8 cellular contexts compared by ENCODE assay signal in the genomic region with DNA sequence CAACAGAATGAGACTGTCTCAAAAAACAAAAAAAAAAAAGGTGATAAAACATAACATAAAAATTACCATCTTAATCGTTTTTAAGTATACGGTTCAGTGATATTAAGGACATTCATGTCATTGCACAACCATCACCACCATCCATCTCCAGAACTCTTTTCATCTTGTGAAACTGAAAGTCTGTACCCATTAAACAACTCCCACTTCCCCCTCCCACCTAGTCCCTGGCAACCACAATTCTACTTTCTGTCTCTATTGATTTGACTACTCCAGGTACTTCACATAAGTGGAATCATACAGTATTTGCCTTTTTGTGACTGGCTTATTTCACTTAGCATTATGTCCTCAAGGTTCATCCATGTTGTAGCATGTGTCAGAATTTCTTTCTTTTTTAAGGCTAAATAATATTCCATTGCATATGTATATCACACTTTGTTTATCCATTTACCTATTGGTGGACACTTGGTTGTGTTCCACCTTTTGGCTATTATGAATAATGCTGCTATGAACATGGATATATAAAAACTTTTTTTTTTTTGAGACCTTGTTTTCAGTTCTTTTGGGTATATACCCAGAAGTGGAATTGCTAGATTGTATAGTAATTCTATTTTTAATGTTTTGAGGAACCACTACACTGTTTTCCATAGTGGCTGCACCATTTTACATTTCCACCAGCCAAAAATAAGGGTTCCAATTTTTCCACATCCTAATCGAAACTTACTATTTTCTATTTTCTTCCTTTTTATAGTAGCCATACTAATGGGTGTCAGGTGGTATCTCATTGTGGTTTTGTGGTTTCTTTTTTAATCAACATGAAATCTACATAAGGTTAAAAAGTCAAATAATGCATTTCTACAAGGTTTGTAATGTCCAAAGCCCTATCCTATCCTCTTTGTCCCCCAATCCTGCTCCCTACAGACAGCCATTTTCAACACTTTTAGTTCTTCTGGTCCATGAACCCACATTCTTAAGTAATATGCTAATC. TPM values are rescaled to one million over a fixed set of nuclear protein-coding genes. Genes with fewer than 3 reads are reported as not detected.
A peak's percentile ranks its signal among the peaks of the same experiment; 100 is the strongest.
DNase-seq lines count a peak whose midpoint lies in the region; ATAC-seq and TF ChIP-seq lines count a peak whose summit lies in the region.

No MANE protein-coding gene starts in this region.

- CTCF ChIA-PET in activated CD4-positive, alpha-beta memory T cell treated with anti-CD3 and anti-CD28 coated beads for 36 hours (lab: Charles Lee) = interaction anchor here (0.7 to 2.4 kb wide), 25 partner anchors 12 to 297 kb away, joined by 3 to 36 read pairs (median 5); a partner anchor contains a TSS
- CTCF ChIA-PET in HEK293T (lab: Yijun Ruan, JAX) = interaction anchor here (0.7 to 1.3 kb wide), 4 partner anchors 10 to 138 kb away, joined by 3 to 5 read pairs (median 4); no protein-coding TSS in a partner anchor

- intact Hi-C loops in activated CD4-positive, alpha-beta memory T cell treated with anti-CD3 and anti-CD28 coated beads for 36 hours (cut with micrococcal nuclease) = loop anchor here (1.0 kb wide), 8 partner anchors 13 to 273 kb away; a partner anchor contains a TSS

- no peaks in the 10 kb centered on the region for H3K9me3 Mint-ChIP-seq in activated CD4-positive, alpha-beta memory T cell treated with anti-CD3 and anti-CD28 coated beads for 36 hours
- H3K9me3 Mint-ChIP-seq in progenitor cell of endocrine pancreas (ENCODE audit: low read depth) = no peaks in the 10 kb centered on the region

- no peak overlapping the region for H3K27ac Mint-ChIP-seq in activated CD4-positive, alpha-beta memory T cell treated with anti-CD3 and anti-CD28 coated beads for 36 hours
- H3K27ac Mint-ChIP-seq in progenitor cell of endocrine pancreas = no peak overlapping the region

- DNase-seq in activated effector memory CD4-positive, alpha-beta T cell treated with anti-CD3 and anti-CD28 coated beads, Interleukin-2, amount 50 U/mL, for 16 hours = peak; percentile 64
- DNase-seq in activated effector memory CD4-positive, alpha-beta T cell treated with Interleukin-2 at 50 U/mL for 16 hours = no peak
- DNase-seq in activated CD4-positive, alpha-beta memory T cell treated with anti-CD3 and anti-CD28 coated beads for 36 hours = peak; percentile 63
- DNase-seq in stimulated activated naive CD8-positive, alpha-beta T cell treated with anti-CD3 and anti-CD28 coated beads, Interleukin-15, Interleukin-2, amounts not matched to agents 100 U/mL and 50 U/mL, for 24 hours = peak; percentile 47
- DNase-seq in HEK293T (ENCODE audit: extremely low spot score) (no peak), progenitor cell of endocrine pancreas (ENCODE audit: low spot score, unreplicated experiment) (no peak), middle frontal gyrus (ENCODE audit: extremely low spot score, low spot score) (no peak)

- no peak overlapping the region for H3K4me3 Mint-ChIP-seq in activated CD4-positive, alpha-beta memory T cell treated with anti-CD3 and anti-CD28 coated beads for 36 hours
- no peak overlapping the region for H3K4me3 Mint-ChIP-seq in progenitor cell of endocrine pancreas (ENCODE audit: low read depth)

- no peaks in the 10 kb centered on the region for H3K36me3 Mint-ChIP-seq in activated CD4-positive, alpha-beta memory T cell treated with anti-CD3 and anti-CD28 coated beads for 36 hours
- peaks cover 4% of the 10 kb centered on the region for H3K36me3 Mint-ChIP-seq in progenitor cell of endocrine pancreas (ENCODE audit: insufficient read depth)

- H3K4me1 Mint-ChIP-seq in activated CD4-positive, alpha-beta memory T cell treated with anti-CD3 and anti-CD28 coated beads for 36 hours (ENCODE audit: low read depth) = peaks cover 13% of the 10 kb centered on the region
- H3K4me1 Mint-ChIP-seq in progenitor cell of endocrine pancreas (ENCODE audit: low read depth) = no peaks in the 10 kb centered on the region

- TF ChIP-seq CTCF in progenitor cell of endocrine pancreas (IDR thresholded peaks at IDR 0.05; ENCODE audit: unreplicated experiment) = no peak

- peak; percentile 94 for ATAC-seq in HG03139 (IDR thresholded peaks at IDR 0.05; ENCODE audit: unreplicated experiment)
- ATAC-seq in stimulated activated naive CD8-positive, alpha-beta T cell treated with anti-CD3 and anti-CD28 coated beads, Interleukin-15, Interleukin-2, amounts not matched to agents 100 U/mL and 50 U/mL, for 24 hours = peak; percentile 85

- POLR2A ChIA-PET in activated CD4-positive, alpha-beta memory T cell treated with anti-CD3 and anti-CD28 coated beads for 36 hours (lab: Charles Lee) = interaction anchor here (0.6 kb wide), 1 partner anchor 110 kb away, joined by 3 read pairs; no protein-coding TSS in a partner anchor
- POLR2A ChIA-PET in HEK293T (lab: Yijun Ruan, JAX) = no interaction called here

- peaks cover 11% of the 10 kb centered on the region for H3K27me3 Mint-ChIP-seq in activated CD4-positive, alpha-beta memory T cell treated with anti-CD3 and anti-CD28 coated beads for 36 hours
- H3K27me3 Mint-ChIP-seq in progenitor cell of endocrine pancreas = no peaks in the 10 kb centered on the region

TF ChIP-seq in HEK293T, 16 proteins besides CTCF, POLR2A, EP300 and RAD21:
- TF ChIP-seq NFRKB (IDR thresholded peaks at IDR 0.05) = no peak
- no peak for TF ChIP-seq SP1 (IDR thresholded peaks at IDR 0.05)
- TF ChIP-seq BHLHE40 (IDR thresholded peaks at IDR 0.05; ENCODE audit: borderline replicate concordance) = no peak
- TF ChIP-seq FOXK2 (IDR thresholded peaks at IDR 0.05) = no peak
- TF ChIP-seq HDGF (IDR thresholded peaks at IDR 0.05; ENCODE audit: borderline replicate concordance) = no peak
- no peak for TF ChIP-seq CTBP1 (IDR thresholded peaks at IDR 0.05; ENCODE audit: borderline replicate concordance)
- TF ChIP-seq FOXM1 (IDR thresholded peaks at IDR 0.05; ENCODE audit: borderline replicate concordance) = no peak
- TF ChIP-seq, protein P1, sequence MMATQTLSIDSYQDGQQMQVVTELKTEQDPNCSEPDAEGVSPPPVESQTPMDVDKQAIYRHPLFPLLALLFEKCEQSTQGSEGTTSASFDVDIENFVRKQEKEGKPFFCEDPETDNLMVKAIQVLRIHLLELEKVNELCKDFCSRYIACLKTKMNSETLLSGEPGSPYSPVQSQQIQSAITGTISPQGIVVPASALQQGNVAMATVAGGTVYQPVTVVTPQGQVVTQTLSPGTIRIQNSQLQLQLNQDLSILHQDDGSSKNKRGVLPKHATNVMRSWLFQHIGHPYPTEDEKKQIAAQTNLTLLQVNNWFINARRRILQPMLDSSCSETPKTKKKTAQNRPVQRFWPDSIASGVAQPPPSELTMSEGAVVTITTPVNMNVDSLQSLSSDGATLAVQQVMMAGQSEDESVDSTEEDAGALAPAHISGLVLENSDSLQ (IDR thresholded peaks at IDR 0.05) = no peak
- TF ChIP-seq TARDBP (IDR thresholded peaks at IDR 0.05) = no peak
- TF ChIP-seq L3MBTL2 (conservative IDR thresholded peaks at IDR 0.05) = no peak
- no peak for TF ChIP-seq FOXA1 (IDR thresholded peaks at IDR 0.05)

RNA-seq across cellular contexts. Expression of a gene that starts 23.4 kb away (rescaled TPM):
- total RNA-seq in activated CD4-positive, alpha-beta memory T cell treated with anti-CD3 and anti-CD28 coated beads for 36 hours = 10 to 100 TPM; 21.2 to 21.7 TPM
- 96.0 and 106 TPM in 2 replicates for total RNA-seq in progenitor cell of endocrine pancreas

RNA-seq across cellular contexts. Expression of a gene that starts 45.4 kb away (rescaled TPM):
- 10 to 100 TPM; 38.1 to 38.2 TPM for total RNA-seq in activated CD4-positive, alpha-beta memory T cell treated with anti-CD3 and anti-CD28 coated beads for 36 hours
- 52.8 and 63.8 TPM in 2 replicates for total RNA-seq in progenitor cell of endocrine pancreas

Comparison
In these comparisons a context has a peak if more than half of its experiments do, and no peak if none do; other contexts are left out.
1. DNase-seq: peak in activated effector memory CD4-positive, alpha-beta T cell treated with anti-CD3 and anti-CD28 coated beads, Interleukin-2, amount 50 U/mL, for 16 hours (single experiment), activated CD4-positive, alpha-beta memory T cell treated with anti-CD3 and anti-CD28 coated beads for 36 hours (single experiment) and stimulated activated naive CD8-positive, alpha-beta T cell treated with anti-CD3 and anti-CD28 coated beads, Interleukin-15, Interleukin-2, amounts not matched to agents 100 U/mL and 50 U/mL, for 24 hours (single experiment); none in activated effector memory CD4-positive, alpha-beta T cell treated with Interleukin-2 at 50 U/mL for 16 hours (single experiment), HEK293T (single experiment), progenitor cell of endocrine pancreas (single experiment) and middle frontal gyrus (single experiment).